Comparison of ENCODE assay signal across 8 cellular contexts in genomic region chr12:47758584-47758833, GRCh38. TPM values are rescaled to one million over a fixed set of nuclear protein-coding genes. Genes with fewer than 3 reads are reported as not detected.
DNase-seq lines count a peak whose midpoint lies in the region; TF ChIP-seq lines count a peak whose summit lies in the region.

No MANE protein-coding gene starts in this region.

- WGBS in ectodermal cell, 2 experiments = 9 to 10% methylated on average over 10 of the region's 10 CpGs

- H3K9me3 Mint-ChIP-seq in nephron = no peaks in the 10 kb centered on the region

- H3K9ac ChIP-seq in Loucy (ENCODE audit: low read depth, low read length, poor library complexity, severe bottlenecking) = peak overlapping the region; percentile 83

- peaks cover 83% of the 10 kb centered on the region for H3K4me1 ChIP-seq in Loucy (ENCODE audit: insufficient read depth, low read length, poor library complexity, severe bottlenecking)
- H3K4me1 ChIP-seq in ectodermal cell (ENCODE audit: control insufficient read depth, insufficient read depth, low read length) = peaks cover 17% of the 10 kb centered on the region

- H3K9me2 ChIP-seq in Loucy (replicated peaks; ENCODE audit: low read depth, low read length) = no peaks in the 10 kb centered on the region

- no peak overlapping the region for H3K27ac ChIP-seq in ectodermal cell (ENCODE audit: insufficient read depth, low read depth, low read length, poor library complexity, severe bottlenecking)

- no peaks in the 10 kb centered on the region for H3K36me3 Mint-ChIP-seq in nephron (ENCODE audit: low read depth)

- H2AFZ ChIP-seq in Loucy (ENCODE audit: low read length) = peak overlapping the region; percentile 85

- no peaks in the 10 kb centered on the region for H3F3A ChIP-seq in Loucy (ENCODE audit: low read depth)

- peak overlapping the region; percentile 74 for H3K4me2 ChIP-seq in Loucy (ENCODE audit: low read depth, low read length, poor library complexity, severe bottlenecking)

- H3K27ac Mint-ChIP-seq in nephron = peak overlapping the region; percentile 74 to 92 (median 89)

- no peak for DNase-seq in AG10803 (ENCODE audit: low read depth)
- DNase-seq in ecto neural progenitor cell (ENCODE audit: low spot score) = no peak
- no peak for DNase-seq in NCI-H146 (lab: John Stamatoyannopoulos, UW)
- DNase-seq in cerebellar nuclear complex (lab: John Stamatoyannopoulos, UW) = no peak
- DNase-seq in HuH-7 (ENCODE audit: low spot score) = no peak

- peaks cover 45% of the 10 kb centered on the region for H3K79me2 ChIP-seq in Loucy (ENCODE audit: insufficient read depth, low read length)

- no peaks in the 10 kb centered on the region for H3K27me3 ChIP-seq in Loucy (ENCODE audit: insufficient read depth, low read length, poor library complexity, severe bottlenecking)
- peaks cover 11% of the 10 kb centered on the region for H3K27me3 ChIP-seq in ectodermal cell (ENCODE audit: control insufficient read depth, insufficient read depth, low read length, poor library complexity, severe bottlenecking)

- no peaks in the 10 kb centered on the region for H3K9me3 ChIP-seq in Loucy (ENCODE audit: insufficient read depth, low read depth, low read length)
- H3K9me3 ChIP-seq in ectodermal cell (ENCODE audit: control insufficient read depth, low read length) = no peaks in the 10 kb centered on the region

- no peaks in the 10 kb centered on the region for H4K20me1 ChIP-seq in Loucy (ENCODE audit: insufficient read depth, low read length, poor library complexity, severe bottlenecking)

- peaks cover 56% of the 10 kb centered on the region for H3K4me1 Mint-ChIP-seq in nephron

- H3K4me3 ChIP-seq in AG10803 (ENCODE audit: low read length) (peak overlapping the region; percentile 77), Loucy (ENCODE audit: low read length, poor library complexity, severe bottlenecking) (peak overlapping the region; percentile 88), ectodermal cell (ENCODE audit: insufficient read depth, low read depth, low read length) (peak overlapping the region; percentile 51)

- peak overlapping the region; percentile 83 to 88 (median 86) for H3K4me3 Mint-ChIP-seq in nephron

- H3K27me3 Mint-ChIP-seq in nephron (ENCODE audit: low read depth) = peaks cover 4% of the 10 kb centered on the region

- H3K36me3 ChIP-seq in Loucy (ENCODE audit: insufficient read depth, low read length) (no peaks in the 10 kb centered on the region), ectodermal cell (ENCODE audit: control insufficient read depth, insufficient read depth, low read length) (no peaks in the 10 kb centered on the region)

- TF ChIP-seq CTCF in AG10803 (conservative IDR thresholded peaks at IDR 0.05; ENCODE audit: low read length) = no peak
- no peak for TF ChIP-seq CTCF in Loucy (conservative IDR thresholded peaks at IDR 0.05; ENCODE audit: low read length)
- TF ChIP-seq CTCF in nephron (IDR thresholded peaks at IDR 0.05; ENCODE audit: unreplicated experiment in 3 of 3) = no peak

RNA-seq across cellular contexts. Expression of gene RAPGEF3, which starts 0.2 kb away (rescaled TPM):
- 1.1 TPM for polyA plus RNA-seq in ectodermal cell (2013, experiment 1 of 4)
- polyA plus RNA-seq in ectodermal cell (2013, experiment 2 of 4) = 1.1 TPM
- polyA plus RNA-seq in ectodermal cell (2013, experiment 3 of 4) = 2.0 TPM
- 1.8 TPM for polyA plus RNA-seq in ectodermal cell (2013, experiment 4 of 4)

RNA-seq across cellular contexts. Expression of gene SLC48A1, which starts 14.5 kb away (rescaled TPM):
- 15.3 TPM for polyA plus RNA-seq in ectodermal cell (2013, experiment 1 of 4)
- polyA plus RNA-seq in ectodermal cell (2013, experiment 2 of 4) = 14.6 TPM
- polyA plus RNA-seq in ectodermal cell (2013, experiment 3 of 4) = 11.3 TPM
- 13.5 TPM for polyA plus RNA-seq in ectodermal cell (2013, experiment 4 of 4)

RNA-seq across cellular contexts. Expression of gene ENDOU, which starts 33.2 kb away (rescaled TPM):
- polyA plus RNA-seq in ectodermal cell (2013, experiment 1 of 4) = not detected
- not detected for polyA plus RNA-seq in ectodermal cell (2013, experiment 2 of 4)
- not detected for polyA plus RNA-seq in ectodermal cell (2013, experiment 3 of 4)
- not detected for polyA plus RNA-seq in ectodermal cell (2013, experiment 4 of 4)

RNA-seq across cellular contexts. Expression of gene RPAP3, which starts 52.7 kb away (rescaled TPM):
- polyA plus RNA-seq in ectodermal cell (2013, experiment 1 of 4) = 56.4 TPM
- 53.6 TPM for polyA plus RNA-seq in ectodermal cell (2013, experiment 2 of 4)
- polyA plus RNA-seq in ectodermal cell (2013, experiment 3 of 4) = 45.2 TPM
- 52.4 TPM for polyA plus RNA-seq in ectodermal cell (2013, experiment 4 of 4)
